Comparison of ENCODE assay signal across 27 cellular contexts in genomic region chr22:22925795-22926358, GRCh38. TPM values are rescaled to one million over a fixed set of nuclear protein-coding genes. Genes with fewer than 3 reads are reported as not detected.
DNase-seq lines count a peak whose midpoint lies in the region; ATAC-seq and TF ChIP-seq lines count a peak whose summit lies in the region.
"Had no signal": no experiment of that assay in that cellular context is flagged by ENCODE, and none has a peak within 500 bp of the region (broad histone marks: within the 10 kb centered on the region; RNA-seq: fewer than 3 reads in every experiment).

No MANE protein-coding gene starts in this region.

- H3K9me3 ChIP-seq in BLaER1 (no peaks in the 10 kb centered on the region), HEK293 (ENCODE audit: control insufficient read depth, insufficient read depth, low read depth, low read length) (no peaks in the 10 kb centered on the region), tibial nerve (no peaks in the 10 kb centered on the region)
- H3K9me3 ChIP-seq: testis had no signal

- CTCF ChIA-PET in HEK293 (lab: Yijun Ruan, JAX) (interaction anchor here (0.6 to 1.1 kb wide), 3 partner anchors 18 to 232 kb away, joined by 3 to 5 read pairs (median 4); no protein-coding TSS in a partner anchor), activated B cell treated with CpG ODN at 0.5 μM for 24 hours (lab: Charles Lee) (no interaction called here)

- POLR2A ChIA-PET in HEK293 (lab: Yijun Ruan, JAX): interaction anchor here (0.6 kb wide), 1 partner anchor 90 kb away, joined by 3 read pairs; no protein-coding TSS in a partner anchor
- POLR2A ChIA-PET in activated B cell treated with CpG ODN at 0.5 μM for 24 hours (lab: Charles Lee): interaction anchor here (2.6 kb wide), 1 partner anchor 10 kb away, joined by 9 read pairs; no protein-coding TSS in a partner anchor

- no peaks in the 10 kb centered on the region for H3K9me3 Mint-ChIP-seq in activated B cell treated with CpG ODN at 0.5 μM for 24 hours
- H3K9me3 Mint-ChIP-seq: CD4-positive, alpha-beta memory T cell had no signal

- intact Hi-C loops in activated B cell treated with CpG ODN at 0.5 μM for 24 hours (cut with micrococcal nuclease): no loop called here

- DNase-seq in activated B cell treated with CpG ODN at 0.5 μM for 24 hours (no peak), left kidney (ENCODE audit: low read depth, low spot score) (peak; percentile 78), AG20443 (ENCODE audit: low spot score) (no peak), DMS114 treated with DMSO at 0.1 percent for 48 hours (lab: John Stamatoyannopoulos, UW; ENCODE audit: unreplicated experiment) (no peak), tibial nerve (ENCODE audit: low spot score in 2 of 2) (no peak)
- no peak for DNase-seq in stimulated activated CD4-positive, alpha-beta T cell treated with anti-CD3 and anti-CD28 coated beads, Interleukin-2, amount 100 ng/mL, for 48 hours
- DNase-seq: activated CD4-positive, CD25-positive, alpha-beta regulatory T cell treated with anti-CD3 and anti-CD28 coated beads, Interleukin-2, amount 50 U/mL, for 72 hours; activated CD8-positive, alpha-beta T cell treated with anti-CD3 and anti-CD28 coated beads, Interleukin-2, amount 10 ng/mL, durations not matched to agents 7 days and 5 days; activated gamma-delta T cell; activated T-cell treated with anti-CD3 and anti-CD28 coated beads for 4 hours; CD4-positive, alpha-beta memory T cell; cerebellar nuclear complex; Kasumi-1; left colon; mesenchymal stem cell; NCI-H1092; NCI-H187 treated with DMSO at 0.1 percent for 48 hours; NCI-H2227 treated with DMSO at 0.1 percent for 48 hours; NCI-H82; Right ventricle myocardium superior; stimulated activated naive CD4-positive, alpha-beta T cell; testis had no signal

- TF ChIP-seq EP300 in tibial nerve (IDR thresholded peaks at IDR 0.05): no peak

- WGBS in tibial nerve, 2 donors: 61 to 67% methylated on average over 7 of the region's 7 CpGs

- peak overlapping the region; percentile 82 for H3K27ac ChIP-seq in BLaER1
- no peak overlapping the region for H3K27ac ChIP-seq in HEK293 (ENCODE audit: extremely low read depth, low read depth, low read length)
- H3K27ac ChIP-seq in tibial nerve: no peak overlapping the region
- H3K27ac ChIP-seq: epithelial cell of prostate, testis had no signal

- H3K4me3 Mint-ChIP-seq in activated B cell treated with CpG ODN at 0.5 μM for 24 hours: peak overlapping the region; percentile 24
- H3K4me3 Mint-ChIP-seq: activated CD8-positive, alpha-beta T cell treated with anti-CD3 and anti-CD28 coated beads, Interleukin-2, amount 10 ng/mL, durations not matched to agents 7 days and 5 days; CD4-positive, alpha-beta memory T cell had no signal

- peak overlapping the region; percentile 88 for H3K4me2 ChIP-seq in BLaER1

- TF ChIP-seq CTCF in HEK293 (tag by site-specific recombination; IDR thresholded peaks at IDR 0.05) (no peak), activated B cell treated with CpG ODN at 0.5 μM for 24 hours (IDR thresholded peaks at IDR 0.05) (no peak), tibial nerve (IDR thresholded peaks at IDR 0.05) (no peak)

- H4K20me1 ChIP-seq in BLaER1: no peaks in the 10 kb centered on the region

- no peaks in the 10 kb centered on the region for H3K36me3 ChIP-seq in BLaER1
- H3K36me3 ChIP-seq in HEK293 (ENCODE audit: control insufficient read depth in 2 of 2, insufficient read depth in 1 of 2, low read length in 2 of 2): no peaks in the 10 kb centered on the region
- H3K36me3 ChIP-seq in tibial nerve: no peaks in the 10 kb centered on the region

- peaks cover 99% of the 10 kb centered on the region for H3K4me1 Mint-ChIP-seq in activated B cell treated with CpG ODN at 0.5 μM for 24 hours

- H3K36me3 Mint-ChIP-seq in activated B cell treated with CpG ODN at 0.5 μM for 24 hours (ENCODE audit: low read depth): no peaks in the 10 kb centered on the region
- H3K36me3 Mint-ChIP-seq: CD4-positive, alpha-beta memory T cell had no signal

- peaks cover 97% of the 10 kb centered on the region for H3K4me1 ChIP-seq in BLaER1
- H3K4me1 ChIP-seq in HEK293 (ENCODE audit: control insufficient read depth, insufficient read depth, low read length): no peaks in the 10 kb centered on the region
- H3K4me1 ChIP-seq in tibial nerve: peaks cover 0 to 5% (median 0%) of the 10 kb centered on the region in 4 donors
- H3K4me1 ChIP-seq: testis had no signal

- peak overlapping the region; percentile 46; the same call in 1 of the 2 replicates for H3K9ac ChIP-seq in BLaER1

- H3K4me3 ChIP-seq in BLaER1: no peak overlapping the region
- H3K4me3 ChIP-seq in HEK293 (ENCODE audit: low read depth, low read length): no peak overlapping the region
- no peak overlapping the region for H3K4me3 ChIP-seq in tibial nerve
- H3K4me3 ChIP-seq: testis had no signal

- TF ChIP-seq POLR2A in tibial nerve (IDR thresholded peaks at IDR 0.05): no peak

- peak overlapping the region; percentile 96 for H3K27ac Mint-ChIP-seq in activated B cell treated with CpG ODN at 0.5 μM for 24 hours

- H3K27me3 ChIP-seq in BLaER1 (no peaks in the 10 kb centered on the region), tibial nerve (no peaks in the 10 kb centered on the region)
- H3K27me3 ChIP-seq: testis had no signal

- H3K27me3 Mint-ChIP-seq in activated B cell treated with CpG ODN at 0.5 μM for 24 hours: no peaks in the 10 kb centered on the region
- H3K27me3 Mint-ChIP-seq: CD4-positive, alpha-beta memory T cell had no signal

- ATAC-seq in activated B cell treated with CpG ODN at 0.5 μM for 24 hours (ENCODE audit: low read depth): no peak
- ATAC-seq: activated CD8-positive, alpha-beta T cell treated with anti-CD3 and anti-CD28 coated beads, Interleukin-2, amount 10 ng/mL, durations not matched to agents 7 days and 5 days; left colon had no signal

TF ChIP-seq in HEK293, 187 proteins besides CTCF, POLR2A, EP300 and RAD21:
- TF ChIP-seq GLIS1 (tag by site-specific recombination; IDR thresholded peaks at IDR 0.05) (peak; percentile 27), WT1 (tag by site-specific recombination; IDR thresholded peaks at IDR 0.05) (0 out of 2 replicates have a peak, but pooled peaks have one; percentile 13), ZNF175 (tag by site-specific recombination; IDR thresholded peaks at IDR 0.05) (no peak)

RNA-seq across cellular contexts. Expression of gene IGLL5, which starts 38.3 kb away (rescaled TPM):
- total RNA-seq in activated B cell treated with CpG ODN at 0.5 μM for 24 hours (189 and 195 TPM in 2 replicates), tibial nerve (1 to 10 TPM in 2 of 4 donors, under 1 TPM in 1, not detected in 1; 0.66 to 2.7 (median 2.1) TPM)
- total RNA-seq: activated CD8-positive, alpha-beta T cell treated with anti-CD3 and anti-CD28 coated beads, Interleukin-2, amount 10 ng/mL, durations not matched to agents 7 days and 5 days; CD4-positive, alpha-beta memory T cell; myocyte; osteoblast; Right ventricle myocardium superior had no signal

Comparison
In these comparisons a context has a peak if more than half of its experiments do, and no peak if none do; other contexts are left out.
1. RNA of gene IGLL5, which starts 38.3 kb away (total RNA-seq): 189 to 195 TPM in activated B cell treated with CpG ODN at 0.5 μM for 24 hours; 0.66 to 2.7 TPM in tibial nerve; every median in the first group is over 10 times any median in the second.